42 cellular contexts compared by ENCODE assay signal in the genomic region with DNA sequence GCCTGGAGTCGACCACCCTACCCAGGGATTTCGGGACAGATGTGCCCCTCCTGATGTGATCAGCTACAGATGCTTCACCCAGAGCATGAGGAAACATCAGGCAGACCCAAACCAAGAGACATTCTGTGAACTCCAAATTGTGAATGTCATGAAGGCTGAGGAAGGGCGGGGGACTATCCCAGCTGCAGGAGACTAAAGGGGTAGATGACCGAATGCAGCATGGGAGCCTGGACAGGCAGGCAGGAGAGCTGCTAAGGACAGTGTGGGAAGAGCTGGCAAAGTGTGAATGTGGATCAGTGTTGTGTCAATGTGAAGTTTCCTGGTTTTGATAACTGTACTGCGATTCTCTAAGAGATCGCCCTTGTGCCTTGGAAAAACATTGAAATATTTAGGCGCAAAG. TPM values are rescaled to one million over a fixed set of nuclear protein-coding genes. Genes with fewer than 3 reads are reported as not detected.
"Had no signal": no experiment of that assay in that cellular context is flagged by ENCODE, and none has a peak within 500 bp of the region (broad histone marks: within the 10 kb centered on the region; RNA-seq: fewer than 3 reads in every experiment).

No MANE protein-coding gene starts in this region.

- H3K36me3 Mint-ChIP-seq: activated naive CD4-positive, alpha-beta T cell treated with anti-CD3 and anti-CD28 coated beads, Interleukin-2, amount 10 ng/mL, durations not matched to agents 7 days and 5 days; activated naive CD4-positive, alpha-beta T cell treated with anti-CD3 and anti-CD28 coated beads, Interleukin-2, amount 50 U/mL, for 72 hours; activated naive CD8-positive, alpha-beta T cell; activated naive CD8-positive, alpha-beta T cell treated with anti-CD3 and anti-CD28 coated beads for 36 hours; activated naive CD8-positive, alpha-beta T cell treated with anti-CD3 and anti-CD28 coated beads, Interleukin-2, amount 10 ng/mL, durations not matched to agents 7 days and 5 days; brain had no signal

- FAIRE-seq: astrocyte, bronchial epithelial cell had no signal

- H3K27ac Mint-ChIP-seq: activated naive CD4-positive, alpha-beta T cell treated with anti-CD3 and anti-CD28 coated beads, Interleukin-2, amount 10 ng/mL, durations not matched to agents 7 days and 5 days; activated naive CD4-positive, alpha-beta T cell treated with anti-CD3 and anti-CD28 coated beads, Interleukin-2, amount 50 U/mL, for 72 hours; activated naive CD8-positive, alpha-beta T cell; activated naive CD8-positive, alpha-beta T cell treated with anti-CD3 and anti-CD28 coated beads for 36 hours; activated naive CD8-positive, alpha-beta T cell treated with anti-CD3 and anti-CD28 coated beads, Interleukin-2, amount 10 ng/mL, durations not matched to agents 7 days and 5 days; activated naive CD8-positive, alpha-beta T cell treated with anti-CD3 and anti-CD28 coated beads, Interleukin-2, amount 50 U/mL, for 24 hours; activated T-cell treated with anti-CD3 and anti-CD28 coated beads, Interleukin-2, amount 50 U/mL, for 24 hours; activated T-cell treated with anti-CD3 and anti-CD28 coated beads, Interleukin-2, amount 50 U/mL, for 72 hours; activated T-helper 1 cell treated with anti-CD3 and anti-CD28 coated beads, Interleukin-12 subunit alpha, Interleukin-12 subunit beta, Interleukin-2, Interleukin-4 antibody, amounts not matched to agents 30 ng/mL and 10 ng/mL and 1 ng/mL, durations not matched to agents 14 hours and 24 hours and 36 hours; activated T-helper 17 cell treated with anti-CD3 and anti-CD28 coated beads, Interleukin-2, amount 50 U/mL, for 72 hours; activated T-helper 2 cell treated with anti-CD3 and anti-CD28 coated beads, Interferon-gamma antibody, Interleukin-2, Interleukin-4, amounts not matched to agents 10 μg/mL and 5 μg/mL and 100 μg/mL, durations not matched to agents 14 hours and 24 hours and 36 hours; brain had no signal

- H3K4me1 Mint-ChIP-seq: activated naive CD4-positive, alpha-beta T cell treated with anti-CD3 and anti-CD28 coated beads, Interleukin-2, amount 10 ng/mL, durations not matched to agents 7 days and 5 days; activated naive CD8-positive, alpha-beta T cell treated with anti-CD3 and anti-CD28 coated beads for 36 hours; activated naive CD8-positive, alpha-beta T cell treated with anti-CD3 and anti-CD28 coated beads, Interleukin-2, amount 10 ng/mL, durations not matched to agents 7 days and 5 days; activated naive CD8-positive, alpha-beta T cell treated with anti-CD3 and anti-CD28 coated beads, Interleukin-2, amount 50 U/mL, for 24 hours; activated T-helper 17 cell treated with anti-CD3 and anti-CD28 coated beads, Interleukin-2, amount 50 U/mL, for 72 hours; brain; central memory CD8-positive, alpha-beta T cell had no signal

- DNase-seq: activated effector memory CD4-positive, alpha-beta T cell treated with anti-CD3 and anti-CD28 coated beads, Interleukin-2, amount 50 U/mL, for 16 hours; activated effector memory CD4-positive, alpha-beta T cell treated with Interleukin-2 at 50 U/mL for 16 hours; activated gamma-delta T cell; activated gamma-delta T cell treated with Interleukin-2 at 50 U/mL for 16 hours; activated naive CD4-positive, alpha-beta T cell; activated naive CD4-positive, alpha-beta T cell treated with anti-CD3 and anti-CD28 coated beads, Interleukin-2, amount 10 ng/mL, durations not matched to agents 7 days and 5 days; activated naive CD4-positive, alpha-beta T cell treated with anti-CD3 and anti-CD28 coated beads, Interleukin-2, amount 50 U/mL, for 16 hours; activated naive CD4-positive, alpha-beta T cell treated with Interleukin-2 at 50 U/mL for 16 hours; activated naive CD8-positive, alpha-beta T cell treated with anti-CD3 and anti-CD28 coated beads for 36 hours; activated naive CD8-positive, alpha-beta T cell treated with anti-CD3 and anti-CD28 coated beads, Interleukin-2, amount 10 ng/mL, durations not matched to agents 7 days and 5 days; activated naive CD8-positive, alpha-beta T cell treated with anti-CD3 and anti-CD28 coated beads, Interleukin-2, amount 50 U/mL, for 24 hours; activated T-cell treated with anti-CD3 and anti-CD28 coated beads, Interleukin-2, amount 50 U/mL, for 1 hour; activated T-cell treated with anti-CD3 and anti-CD28 coated beads, Interleukin-2, amount 50 U/mL, for 24 hours; activated T-cell treated with anti-CD3 and anti-CD28 coated beads, Interleukin-2, amount 50 U/mL, for 4 hours; activated T-cell treated with anti-CD3 and anti-CD28 coated beads, Interleukin-2, amount 50 U/mL, for 48 hours; activated T-cell treated with anti-CD3 and anti-CD28 coated beads, Interleukin-2, amount 50 U/mL, for 72 hours; adrenal gland; amniotic stem cell; amygdala; anterior cingulate cortex; aorta; brain microvascular endothelial cell; caudate nucleus; central memory CD4-positive, alpha-beta T cell; cerebellar nuclear complex had no signal

- H3K9me3 Mint-ChIP-seq: activated naive CD4-positive, alpha-beta T cell treated with anti-CD3 and anti-CD28 coated beads, Interleukin-2, amount 10 ng/mL, durations not matched to agents 7 days and 5 days; activated naive CD4-positive, alpha-beta T cell treated with anti-CD3 and anti-CD28 coated beads, Interleukin-2, amount 50 U/mL, for 72 hours; activated naive CD8-positive, alpha-beta T cell treated with anti-CD3 and anti-CD28 coated beads for 36 hours; activated naive CD8-positive, alpha-beta T cell treated with anti-CD3 and anti-CD28 coated beads, Interleukin-2, amount 10 ng/mL, durations not matched to agents 7 days and 5 days; activated T-cell treated with anti-CD3 and anti-CD28 coated beads, Interleukin-2, amount 50 U/mL, for 24 hours; activated T-cell treated with anti-CD3 and anti-CD28 coated beads, Interleukin-2, amount 50 U/mL, for 4 hours; activated T-cell treated with anti-CD3 and anti-CD28 coated beads, Interleukin-2, amount 50 U/mL, for 72 hours; activated T-helper 1 cell treated with anti-CD3 and anti-CD28 coated beads, Interleukin-12 subunit alpha, Interleukin-12 subunit beta, Interleukin-2, Interleukin-4 antibody, amounts not matched to agents 30 ng/mL and 10 ng/mL and 1 ng/mL, durations not matched to agents 14 hours and 24 hours and 36 hours; activated T-helper 17 cell treated with anti-CD3 and anti-CD28 coated beads, Interleukin-2, amount 50 U/mL, for 72 hours; activated T-helper 2 cell treated with anti-CD3 and anti-CD28 coated beads, Interferon-gamma antibody, Interleukin-2, Interleukin-4, amounts not matched to agents 10 μg/mL and 5 μg/mL and 100 μg/mL, durations not matched to agents 14 hours and 24 hours and 36 hours; brain; central memory CD8-positive, alpha-beta T cell had no signal

- ATAC-seq: activated naive CD4-positive, alpha-beta T cell treated with anti-CD3 and anti-CD28 coated beads, Interleukin-2, amount 50 U/mL, for 72 hours; activated naive CD8-positive, alpha-beta T cell treated with anti-CD3 and anti-CD28 coated beads, Interleukin-2, amount 50 U/mL, for 24 hours; activated T-cell treated with anti-CD3 and anti-CD28 coated beads, Interleukin-2, amount 50 U/mL, for 4 hours; activated T-cell treated with anti-CD3 and anti-CD28 coated beads, Interleukin-2, amount 50 U/mL, for 72 hours; activated T-helper 17 cell treated with anti-CD3 and anti-CD28 coated beads, Interleukin-2, amount 50 U/mL, for 72 hours; body of pancreas had no signal

- H3K27ac ChIP-seq: adrenal gland, ascending aorta, brain microvascular endothelial cell, breast epithelium, cardiac muscle cell had no signal

- H3K4me3 ChIP-seq: adrenal gland, ascending aorta, body of pancreas, breast epithelium, cardiac muscle cell had no signal

- H3K4me3 Mint-ChIP-seq: activated naive CD4-positive, alpha-beta T cell treated with anti-CD3 and anti-CD28 coated beads, Interleukin-2, amount 10 ng/mL, durations not matched to agents 7 days and 5 days; activated naive CD8-positive, alpha-beta T cell; activated naive CD8-positive, alpha-beta T cell treated with anti-CD3 and anti-CD28 coated beads for 36 hours; activated naive CD8-positive, alpha-beta T cell treated with anti-CD3 and anti-CD28 coated beads, Interleukin-2, amount 10 ng/mL, durations not matched to agents 7 days and 5 days; activated naive CD8-positive, alpha-beta T cell treated with anti-CD3 and anti-CD28 coated beads, Interleukin-2, amount 50 U/mL, for 24 hours; activated T-cell treated with anti-CD3 and anti-CD28 coated beads, Interleukin-2, amount 50 U/mL, for 24 hours; activated T-cell treated with anti-CD3 and anti-CD28 coated beads, Interleukin-2, amount 50 U/mL, for 4 hours; activated T-cell treated with anti-CD3 and anti-CD28 coated beads, Interleukin-2, amount 50 U/mL, for 72 hours; activated T-helper 1 cell treated with anti-CD3 and anti-CD28 coated beads, Interleukin-12 subunit alpha, Interleukin-12 subunit beta, Interleukin-2, Interleukin-4 antibody, amounts not matched to agents 30 ng/mL and 10 ng/mL and 1 ng/mL, durations not matched to agents 14 hours and 24 hours and 36 hours; activated T-helper 17 cell treated with anti-CD3 and anti-CD28 coated beads, Interleukin-2, amount 50 U/mL, for 72 hours; brain; central memory CD8-positive, alpha-beta T cell had no signal

- H3K27me3 ChIP-seq: adrenal gland, ascending aorta, body of pancreas, breast epithelium had no signal

- H3K4me1 ChIP-seq: ascending aorta had no signal

- H3K36me3 ChIP-seq: adrenal gland, ascending aorta, brain microvascular endothelial cell, breast epithelium, cardiac muscle cell had no signal

- H3K9me3 ChIP-seq: adrenal gland, ascending aorta, body of pancreas, breast epithelium had no signal

RNA-seq across cellular contexts. Expression of a gene that starts 19.2 kb away (rescaled TPM):
- total RNA-seq: activated naive CD4-positive, alpha-beta T cell treated with anti-CD3 and anti-CD28 coated beads, Interleukin-2, amount 50 U/mL, for 72 hours; activated naive CD8-positive, alpha-beta T cell treated with anti-CD3 and anti-CD28 coated beads for 36 hours; activated naive CD8-positive, alpha-beta T cell treated with anti-CD3 and anti-CD28 coated beads, Interleukin-2, amount 10 ng/mL, durations not matched to agents 7 days and 5 days; activated T-cell treated with anti-CD3 and anti-CD28 coated beads, Interleukin-2, amount 50 U/mL, for 4 hours; activated T-cell treated with anti-CD3 and anti-CD28 coated beads, Interleukin-2, amount 50 U/mL, for 72 hours; activated T-helper 1 cell treated with anti-CD3 and anti-CD28 coated beads, Interleukin-12 subunit alpha, Interleukin-12 subunit beta, Interleukin-2, Interleukin-4 antibody, amounts not matched to agents 30 ng/mL and 10 ng/mL and 1 ng/mL, durations not matched to agents 14 hours and 24 hours and 36 hours; activated T-helper 17 cell treated with anti-CD3 and anti-CD28 coated beads, Interleukin-2, amount 50 U/mL, for 72 hours; activated T-helper 2 cell treated with anti-CD3 and anti-CD28 coated beads, Interferon-gamma antibody, Interleukin-2, Interleukin-4, amounts not matched to agents 10 μg/mL and 5 μg/mL and 100 μg/mL, durations not matched to agents 14 hours and 24 hours and 36 hours; aorta; ascending aorta; astrocyte; body of pancreas; breast epithelium; bronchial epithelial cell; cardiac muscle cell; cardiac septum; cerebellum; chondrocyte had no signal
- polyA plus RNA-seq: adipose tissue, aorta, cardiac muscle cell had no signal
